1 cellular context compared by ENCODE assay signal in the genomic region with DNA sequence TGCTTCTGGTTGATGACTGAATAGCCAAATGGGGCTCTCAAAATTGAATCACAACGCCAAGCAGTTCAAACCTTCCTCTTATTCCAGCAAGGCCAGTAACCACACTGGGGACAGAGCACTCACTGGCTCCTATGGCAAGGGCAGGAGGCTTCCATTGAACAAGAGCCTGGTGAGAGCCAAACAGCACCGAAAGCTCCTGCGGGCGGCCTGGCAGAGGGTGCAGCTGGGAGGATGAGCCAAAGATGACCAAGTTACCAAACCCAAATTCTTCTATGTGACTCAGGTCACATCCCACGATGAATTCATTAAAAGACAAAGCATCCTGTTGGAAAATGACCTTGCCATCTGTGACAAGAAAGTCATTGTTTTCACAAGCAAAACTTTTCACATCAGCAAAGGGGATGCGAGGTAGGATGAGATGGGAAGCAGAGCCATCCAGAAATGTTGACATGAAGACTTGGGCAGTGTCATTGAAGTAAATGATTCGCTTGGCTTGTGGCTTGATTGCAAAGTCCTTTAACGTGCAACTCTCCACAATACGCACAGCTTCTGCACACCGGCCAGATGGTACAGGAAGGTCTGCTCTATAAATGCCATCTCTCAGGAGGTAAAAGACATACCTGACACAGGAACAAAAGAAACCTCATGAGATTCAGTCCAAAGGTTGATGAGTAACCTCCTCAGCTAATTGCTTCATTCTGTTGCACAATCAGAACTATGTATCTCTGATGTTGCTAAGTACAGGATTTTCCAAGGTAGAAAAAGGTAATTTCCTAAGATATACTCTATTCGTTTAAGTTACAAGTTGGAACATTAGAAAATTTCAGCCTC.
TF ChIP-seq lines count a peak whose summit lies in the region.

No MANE protein-coding gene starts in this region.

TF ChIP-seq in WTC11, 78 proteins besides CTCF, POLR2A, EP300 and RAD21 (continued from another document):
- TF ChIP-seq PRDM15 (CRISPR knock-in tag; IDR thresholded peaks at IDR 0.05), result no peak
- TF ChIP-seq ZMAT4 (CRISPR knock-in tag; IDR thresholded peaks at IDR 0.05), result no peak
- no peak for TF ChIP-seq SMAD4 (CRISPR knock-in tag; IDR thresholded peaks at IDR 0.05)
- no peak for TF ChIP-seq TEAD4 (CRISPR knock-in tag; IDR thresholded peaks at IDR 0.05)
- TF ChIP-seq CDX4 (CRISPR knock-in tag; IDR thresholded peaks at IDR 0.05; ENCODE audit: borderline replicate concordance), result no peak
- no peak for TF ChIP-seq ZNF232 (CRISPR knock-in tag; IDR thresholded peaks at IDR 0.05)
